ENCODE assay signal across 2 cellular contexts in the genomic region with DNA sequence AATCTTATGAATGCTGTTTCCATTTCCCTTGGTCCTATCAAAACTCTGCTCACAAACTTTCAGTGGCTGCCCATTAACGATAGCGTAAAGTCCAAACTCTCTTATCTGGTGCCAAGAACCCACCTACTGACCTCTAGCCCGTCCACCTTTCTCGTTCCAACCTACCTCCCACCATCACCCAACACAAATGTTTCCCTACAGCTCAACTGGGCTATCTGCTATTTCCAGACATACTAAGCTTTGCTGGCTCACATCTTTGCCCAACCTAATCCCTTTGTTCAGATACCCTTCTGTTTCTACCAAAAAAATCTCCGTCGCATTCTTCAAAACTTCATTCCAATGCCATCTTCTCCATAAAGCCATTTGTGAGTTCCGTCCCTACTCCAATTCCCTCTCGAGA.
TF ChIP-seq lines count a peak whose summit lies in the region.

No MANE protein-coding gene starts in this region.

TF ChIP-seq in K562, 482 proteins besides CTCF, POLR2A, EP300 and RAD21:
- TF ChIP-seq SUPT5H (IDR thresholded peaks at IDR 0.05) (peak; percentile 41; the same call in 1 of the 2 replicates), POLR2B (IDR thresholded peaks at IDR 0.05; ENCODE audit: low read depth, partially characterized antibody) (peak; percentile 36)
- TF ChIP-seq, protein P1, sequence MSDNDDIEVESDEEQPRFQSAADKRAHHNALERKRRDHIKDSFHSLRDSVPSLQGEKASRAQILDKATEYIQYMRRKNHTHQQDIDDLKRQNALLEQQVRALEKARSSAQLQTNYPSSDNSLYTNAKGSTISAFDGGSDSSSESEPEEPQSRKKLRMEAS (CRISPR knock-in tag; IDR thresholded peaks at IDR 0.05) = no peak

TF ChIP-seq in HEK293T, 16 proteins besides CTCF, POLR2A, EP300 and RAD21:
- TF ChIP-seq BHLHE40 (IDR thresholded peaks at IDR 0.05; ENCODE audit: borderline replicate concordance) = no peak
- no peak for TF ChIP-seq ZNF384 (IDR thresholded peaks at IDR 0.05)
- no peak for TF ChIP-seq HDGF (IDR thresholded peaks at IDR 0.05; ENCODE audit: borderline replicate concordance)
- no peak for TF ChIP-seq NFRKB (IDR thresholded peaks at IDR 0.05)
- TF ChIP-seq ELF4 (IDR thresholded peaks at IDR 0.05) = no peak
- TF ChIP-seq SUZ12 (IDR thresholded peaks at IDR 0.05) = no peak
- TF ChIP-seq FOXK2 (IDR thresholded peaks at IDR 0.05) = no peak
- no peak for TF ChIP-seq ARNT (IDR thresholded peaks at IDR 0.05)
- no peak for TF ChIP-seq TARDBP (IDR thresholded peaks at IDR 0.05)
- TF ChIP-seq LEF1 (IDR thresholded peaks at IDR 0.05; ENCODE audit: borderline replicate concordance) = no peak
- no peak for TF ChIP-seq FOXM1 (IDR thresholded peaks at IDR 0.05; ENCODE audit: borderline replicate concordance)
- TF ChIP-seq FOXA1 (IDR thresholded peaks at IDR 0.05) = no peak
- no peak for TF ChIP-seq L3MBTL2 (conservative IDR thresholded peaks at IDR 0.05)
- TF ChIP-seq SP1 (IDR thresholded peaks at IDR 0.05) = no peak
- TF ChIP-seq, protein P2, sequence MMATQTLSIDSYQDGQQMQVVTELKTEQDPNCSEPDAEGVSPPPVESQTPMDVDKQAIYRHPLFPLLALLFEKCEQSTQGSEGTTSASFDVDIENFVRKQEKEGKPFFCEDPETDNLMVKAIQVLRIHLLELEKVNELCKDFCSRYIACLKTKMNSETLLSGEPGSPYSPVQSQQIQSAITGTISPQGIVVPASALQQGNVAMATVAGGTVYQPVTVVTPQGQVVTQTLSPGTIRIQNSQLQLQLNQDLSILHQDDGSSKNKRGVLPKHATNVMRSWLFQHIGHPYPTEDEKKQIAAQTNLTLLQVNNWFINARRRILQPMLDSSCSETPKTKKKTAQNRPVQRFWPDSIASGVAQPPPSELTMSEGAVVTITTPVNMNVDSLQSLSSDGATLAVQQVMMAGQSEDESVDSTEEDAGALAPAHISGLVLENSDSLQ (IDR thresholded peaks at IDR 0.05) = no peak
- no peak for TF ChIP-seq CTBP1 (IDR thresholded peaks at IDR 0.05; ENCODE audit: borderline replicate concordance)
